ENCODE assay signal across 11 cellular contexts in genomic region chr1:154466879-154467767, GRCh38. TPM values are rescaled to one million over a fixed set of nuclear protein-coding genes. Genes with fewer than 3 reads are reported as not detected.
DNase-seq lines count a peak whose midpoint lies in the region; ATAC-seq, FAIRE-seq and TF ChIP-seq lines count a peak whose summit lies in the region.
"Had no signal": no experiment of that assay in that cellular context is flagged by ENCODE, and none has a peak within 500 bp of the region (broad histone marks: within the 10 kb centered on the region; RNA-seq: fewer than 3 reads in every experiment).

No MANE protein-coding gene starts in this region.

- no peak overlapping the region for H3K4ac ChIP-seq in mesenchymal stem cell (ENCODE audit: low read depth in 1 of 2, low read length in 2 of 2)

- H4K91ac ChIP-seq in mesenchymal stem cell (ENCODE audit: low read length) = no peak overlapping the region

- H3K27ac Mint-ChIP-seq in activated CD4-positive, alpha-beta memory T cell treated with anti-CD3 and anti-CD28 coated beads for 36 hours = peak overlapping the region; percentile 78

- H3K4me1 Mint-ChIP-seq in activated CD4-positive, alpha-beta memory T cell treated with anti-CD3 and anti-CD28 coated beads for 36 hours (ENCODE audit: low read depth) = peaks cover 65% of the 10 kb centered on the region

- TF ChIP-seq CTCF in AG10803 (conservative IDR thresholded peaks at IDR 0.05; ENCODE audit: low read length) (peak; percentile 55), GM12872 (IDR thresholded peaks at IDR 0.05; ENCODE audit: insufficient read depth, low read depth, low read length) (peak; percentile 44; the same call in 2 of the 3 replicates), kidney (IDR thresholded peaks at IDR 0.05; ENCODE audit: borderline replicate concordance, extremely low read depth, insufficient read depth) (no peak)

- H3K9me3 Mint-ChIP-seq in activated CD4-positive, alpha-beta memory T cell treated with anti-CD3 and anti-CD28 coated beads for 36 hours = no peaks in the 10 kb centered on the region

- no peak for FAIRE-seq in kidney (lab: Jason Lieb, UNC)
- FAIRE-seq: G401.6, islet of Langerhans had no signal

- no peak overlapping the region for H2BK15ac ChIP-seq in mesenchymal stem cell (ENCODE audit: low read depth, poor library complexity, severe bottlenecking)

- no peaks in the 10 kb centered on the region for H3K27me3 Mint-ChIP-seq in activated CD4-positive, alpha-beta memory T cell treated with anti-CD3 and anti-CD28 coated beads for 36 hours

- no peak overlapping the region for H3K14ac ChIP-seq in mesenchymal stem cell (ENCODE audit: low read length in 2 of 2)

- no peak overlapping the region for H3K18ac ChIP-seq in mesenchymal stem cell (ENCODE audit: low read depth in 1 of 2, low read length in 2 of 2)

- peak; percentile 26 for DNase-seq in AG10803 (ENCODE audit: low read depth)
- peak; percentile 32 for DNase-seq in activated CD4-positive, alpha-beta memory T cell treated with anti-CD3 and anti-CD28 coated beads for 36 hours
- DNase-seq in mesenchymal stem cell = no peak
- DNase-seq in iPS-NIHi11 (ENCODE audit: low spot score) = no peak
- no peak for DNase-seq in kidney
- no peak for DNase-seq in NCI-H524 (lab: John Stamatoyannopoulos, UW)

- POLR2A ChIA-PET in activated CD4-positive, alpha-beta memory T cell treated with anti-CD3 and anti-CD28 coated beads for 36 hours (lab: Charles Lee) = interaction anchor here (0.7 to 6.2 kb wide), 6 partner anchors 10 to 132 kb away, joined by 3 to 28 read pairs (median 4); no protein-coding TSS in a partner anchor

- no peaks in the 10 kb centered on the region for H3K9me3 ChIP-seq in mesenchymal stem cell (ENCODE audit: control insufficient read depth, low read length)
- no peaks in the 10 kb centered on the region for H3K9me3 ChIP-seq in kidney (ENCODE audit: control insufficient read depth in 1 of 2, low read length in 2 of 2)
- H3K9me3 ChIP-seq: SJSA1 had no signal

- H2BK12ac ChIP-seq in mesenchymal stem cell (ENCODE audit: low read length in 2 of 2) = no peak overlapping the region

- H3K79me1 ChIP-seq in mesenchymal stem cell (replicated peaks; ENCODE audit: low read length, poor library complexity, severe bottlenecking) = no peaks in the 10 kb centered on the region

- H3K36me3 ChIP-seq in mesenchymal stem cell (ENCODE audit: control insufficient read depth in 1 of 2, insufficient read depth in 2 of 2, low read depth in 1 of 2, low read length in 2 of 2) (peaks cover 10 to 13% of the 10 kb centered on the region in 2 experiments), kidney (ENCODE audit: control insufficient read depth in 1 of 2, insufficient read depth in 2 of 2, low read length in 2 of 2) (peaks cover 2 to 13% of the 10 kb centered on the region in 2 donors)

- peaks cover 4% of the 10 kb centered on the region for H3K36me3 Mint-ChIP-seq in activated CD4-positive, alpha-beta memory T cell treated with anti-CD3 and anti-CD28 coated beads for 36 hours

- no peak overlapping the region for H3K9ac ChIP-seq in mesenchymal stem cell (ENCODE audit: low read length)
- no peak overlapping the region for H3K9ac ChIP-seq in kidney (ENCODE audit: low read length in 2 of 2)

- no peak overlapping the region for H3K23ac ChIP-seq in mesenchymal stem cell (ENCODE audit: low read length in 2 of 2)

- no peak overlapping the region for H3K4me2 ChIP-seq in mesenchymal stem cell (ENCODE audit: low read length, poor library complexity, severe bottlenecking)

- H3K4me3 ChIP-seq in AG10803 (ENCODE audit: low read length) (no peak overlapping the region), mesenchymal stem cell (ENCODE audit: insufficient read depth in 1 of 2, low read depth in 1 of 2, low read length in 2 of 2) (no peak overlapping the region), kidney (ENCODE audit: low read length in 2 of 2) (no peak overlapping the region)
- H3K4me3 ChIP-seq: SJSA1 had no signal

- peaks cover 25% of the 10 kb centered on the region for H3K4me1 ChIP-seq in mesenchymal stem cell (ENCODE audit: control insufficient read depth, insufficient read depth, low read depth, low read length)
- H3K4me1 ChIP-seq in kidney (ENCODE audit: control insufficient read depth in 1 of 2, insufficient read depth in 1 of 2, low read depth in 1 of 2, low read length in 2 of 2) = peaks cover 10 to 12% of the 10 kb centered on the region in 2 donors

- H2BK120ac ChIP-seq in mesenchymal stem cell (ENCODE audit: low read depth, low read length) = no peak overlapping the region

- no peak overlapping the region for H4K8ac ChIP-seq in mesenchymal stem cell (ENCODE audit: low read length)

- no peak overlapping the region for H3K27ac ChIP-seq in mesenchymal stem cell (ENCODE audit: low read length, poor library complexity, severe bottlenecking)
- no peak overlapping the region for H3K27ac ChIP-seq in kidney (ENCODE audit: low read depth in 2 of 2, low read length in 2 of 2)
- H3K27ac ChIP-seq: SJSA1 had no signal

- peak overlapping the region; percentile 35 for H2AK5ac ChIP-seq in mesenchymal stem cell (ENCODE audit: low read length, severe bottlenecking)

- 83% methylated on average over 11 of the region's 15 CpGs for WGBS in mesenchymal stem cell

- no peak overlapping the region for H2BK5ac ChIP-seq in mesenchymal stem cell (ENCODE audit: low read depth, low read length, poor library complexity, severe bottlenecking)

- CTCF ChIA-PET in activated CD4-positive, alpha-beta memory T cell treated with anti-CD3 and anti-CD28 coated beads for 36 hours (lab: Charles Lee) = interaction anchor here (0.7 to 3.5 kb wide), 17 partner anchors 12 to 139 kb away, joined by 3 to 20 read pairs (median 5); partner anchors contain the start of gene IL6R

- H3K27me3 ChIP-seq in mesenchymal stem cell (ENCODE audit: control insufficient read depth in 1 of 2, insufficient read depth in 1 of 2, low read length in 2 of 2) = no peaks in the 10 kb centered on the region
- H3K27me3 ChIP-seq: SJSA1 had no signal

- H2AFZ ChIP-seq in mesenchymal stem cell (ENCODE audit: low read depth, low read length) = no peak overlapping the region

- H3K4me3 Mint-ChIP-seq in activated CD4-positive, alpha-beta memory T cell treated with anti-CD3 and anti-CD28 coated beads for 36 hours = peak overlapping the region; percentile 25

- intact Hi-C loops in activated CD4-positive, alpha-beta memory T cell treated with anti-CD3 and anti-CD28 coated beads for 36 hours (cut with micrococcal nuclease) = loop anchor here (1.0 to 2.0 kb wide), 4 partner anchors 28 to 114 kb away; no protein-coding TSS in a partner anchor
- intact Hi-C loops in kidney (cut with DNase I) = no loop called here

- ATAC-seq in HG03139 (IDR thresholded peaks at IDR 0.05; ENCODE audit: unreplicated experiment) = no peak

RNA-seq across cellular contexts. Expression of gene TDRD10, which starts 34.9 kb away (rescaled TPM):
- not detected for total RNA-seq in activated CD4-positive, alpha-beta memory T cell treated with anti-CD3 and anti-CD28 coated beads for 36 hours
- polyA plus RNA-seq in mesenchymal stem cell (2013, experiment 1 of 2) = not detected
- not detected for polyA plus RNA-seq in mesenchymal stem cell (2013, experiment 2 of 2)
- 4.7 TPM for total RNA-seq in kidney
- polyA plus RNA-seq in kidney (ENCODE audit: insufficient read depth, low read depth, low replicate concordance) = 2.3 TPM
- total RNA-seq: SJSA1 had no signal

RNA-seq across cellular contexts. Expression of gene SHE, which starts 35.1 kb away (rescaled TPM):
- total RNA-seq in activated CD4-positive, alpha-beta memory T cell treated with anti-CD3 and anti-CD28 coated beads for 36 hours = under 1 TPM in 1 of 2 experiments, not detected in 1; 0.07 TPM
- 0.01 TPM for polyA plus RNA-seq in mesenchymal stem cell (2013, experiment 1 of 2)
- polyA plus RNA-seq in mesenchymal stem cell (2013, experiment 2 of 2) = under 0.01 TPM
- total RNA-seq in kidney = 18.1 TPM
- polyA plus RNA-seq in kidney (ENCODE audit: insufficient read depth, low read depth, low replicate concordance) = 7.6 TPM
- total RNA-seq: SJSA1 had no signal

Comparison
In these comparisons a context has a peak if more than half of its experiments do, and no peak if none do; other contexts are left out.
1. DNase-seq: peak in AG10803 (single experiment) and activated CD4-positive, alpha-beta memory T cell treated with anti-CD3 and anti-CD28 coated beads for 36 hours (single experiment); none in mesenchymal stem cell (single experiment), iPS-NIHi11 (single experiment), kidney (single experiment) and NCI-H524 (0 of 2).
2. RNA of gene SHE, which starts 35.1 kb away (total RNA-seq): 18.1 TPM in kidney (single experiment); 0.07 TPM in activated CD4-positive, alpha-beta memory T cell treated with anti-CD3 and anti-CD28 coated beads for 36 hours; every median in the first group is over 10 times any median in the second.